In the genomic region with DNA sequence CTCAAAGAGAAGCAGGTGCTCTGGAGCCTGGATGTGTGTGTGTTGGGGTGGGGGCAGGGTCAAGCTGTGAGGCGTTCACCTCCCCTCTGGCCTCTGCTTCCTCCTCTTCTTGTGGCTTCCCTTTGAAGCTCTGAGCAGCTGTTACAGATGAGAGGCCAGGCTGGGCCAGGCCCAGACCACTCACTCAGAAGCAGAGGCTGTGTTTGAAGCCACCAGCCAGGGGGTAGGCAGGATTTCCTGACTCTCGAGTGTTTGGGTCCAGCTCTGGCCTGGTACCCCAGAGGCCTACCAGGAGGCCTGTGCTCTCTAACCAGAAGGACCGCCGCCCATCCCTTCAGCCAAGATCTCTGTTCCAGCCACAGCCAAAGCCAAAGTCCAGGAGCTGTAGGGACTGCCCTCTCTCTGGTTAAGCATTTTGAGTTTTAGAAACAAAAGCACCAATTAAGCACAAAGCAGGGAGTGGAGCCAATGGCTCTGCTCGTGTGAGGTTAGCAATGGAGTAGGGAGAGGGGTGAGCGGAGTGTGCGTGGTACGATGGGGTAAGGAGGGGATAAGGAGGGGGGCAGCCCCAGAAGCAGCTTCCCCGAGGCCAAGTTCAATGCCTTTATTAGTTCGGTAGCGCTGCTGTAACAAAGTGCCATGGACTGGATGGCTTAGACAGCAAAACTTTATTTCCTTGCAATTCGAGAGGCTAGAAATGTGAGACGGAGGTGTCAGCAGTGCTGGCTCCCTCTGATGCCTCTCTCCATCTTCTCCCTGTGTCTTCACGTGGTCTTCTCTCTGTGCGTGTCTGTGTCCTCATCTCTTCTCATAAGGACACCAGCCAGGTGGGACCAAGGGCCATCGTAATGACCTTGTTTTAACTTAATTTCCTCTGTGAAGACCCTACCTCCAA, we compare ENCODE assay signal across 8 cellular contexts. TPM values are rescaled to one million over a fixed set of nuclear protein-coding genes. Genes with fewer than 3 reads are reported as not detected.
A peak's percentile ranks its signal among the peaks of the same experiment; 100 is the strongest.
DNase-seq lines count a peak whose midpoint lies in the region; ATAC-seq and TF ChIP-seq lines count a peak whose summit lies in the region.

No MANE protein-coding gene starts in this region.

- H3K9me2 ChIP-seq in DOHH2 (replicated peaks; ENCODE audit: control insufficient read depth, low read length): no peaks in the 10 kb centered on the region

- DNase-seq in NOMO-1 (lab: John Stamatoyannopoulos, UW; ENCODE audit: unreplicated experiment in 2 of 2) (peak; percentile 40 to 50), left ventricle myocardium inferior (no peak), ACHN (no peak), NCI-H146 (lab: John Stamatoyannopoulos, UW) (no peak), kidney glomerular epithelial cell (lab: John Stamatoyannopoulos, UW) (no peak), NCI-H69 (lab: John Stamatoyannopoulos, UW) (no peak)

- H3K9me3 ChIP-seq in DOHH2 (ENCODE audit: control insufficient read depth, insufficient read depth, low read length): no peaks in the 10 kb centered on the region
- H3K9me3 ChIP-seq in left ventricle myocardium inferior (replicated peaks): no peaks in the 10 kb centered on the region

- H3K36me3 ChIP-seq in DOHH2 (ENCODE audit: control insufficient read depth, low read length) (peaks cover 74% of the 10 kb centered on the region), left ventricle myocardium inferior (no peaks in the 10 kb centered on the region)

- no peak for TF ChIP-seq CTCF in DOHH2 (IDR thresholded peaks at IDR 0.05; ENCODE audit: low read depth, low read length, poor library complexity, severe bottlenecking)
- TF ChIP-seq CTCF in left ventricle myocardium inferior (IDR thresholded peaks at IDR 0.05; ENCODE audit: borderline replicate concordance): no peak

- in situ Hi-C loops in ACHN (cut with HindIII; ENCODE audit: low pct_ligation_motif_present, low pct_unique_long_range_greater_than_20kb, low sequenced_read_pairs): no loop called here

- H3K79me2 ChIP-seq in DOHH2 (ENCODE audit: control insufficient read depth, low read length): peaks cover 99% of the 10 kb centered on the region

- H3K27ac ChIP-seq in DOHH2 (ENCODE audit: low read depth, low read length) (peak overlapping the region; percentile 60), left ventricle myocardium inferior (replicated peaks) (peak overlapping the region; percentile 83)

- peaks cover 39% of the 10 kb centered on the region for H4K20me1 ChIP-seq in DOHH2 (ENCODE audit: control insufficient read depth, insufficient read depth, low read depth, low read length)

- H3F3A ChIP-seq in DOHH2 (ENCODE audit: control insufficient read depth, insufficient read depth): peaks cover 10% of the 10 kb centered on the region; the same call in 1 of the 2 replicates

- ATAC-seq in GM21529 (IDR thresholded peaks at IDR 0.05; ENCODE audit: unreplicated experiment): peak; percentile 69

- H3K4me2 ChIP-seq in DOHH2 (ENCODE audit: low read length): peak overlapping the region; percentile 69

- H3K27me3 ChIP-seq in DOHH2 (ENCODE audit: control insufficient read depth, low read length): no peaks in the 10 kb centered on the region
- H3K27me3 ChIP-seq in left ventricle myocardium inferior (ENCODE audit: low read depth): no peaks in the 10 kb centered on the region

- H3K4me3 ChIP-seq in DOHH2 (ENCODE audit: low read length): peak overlapping the region; percentile 17
- no peak overlapping the region for H3K4me3 ChIP-seq in left ventricle myocardium inferior

- H3K4me1 ChIP-seq in DOHH2 (ENCODE audit: control insufficient read depth, low read length) (peaks cover 90% of the 10 kb centered on the region), left ventricle myocardium inferior (peaks cover 99% of the 10 kb centered on the region)

- intact Hi-C loops in left ventricle myocardium inferior (cut with micrococcal nuclease): no loop called here

RNA-seq across cellular contexts. Expression of gene RCSD1, which starts 20.5 kb away (rescaled TPM):
- total RNA-seq in left ventricle myocardium inferior: 42.7 TPM

Comparison
In these comparisons a context has a peak if more than half of its experiments do, and no peak if none do; other contexts are left out.
1. DNase-seq: peak in NOMO-1 (2 of 2); none in left ventricle myocardium inferior (single experiment), ACHN (single experiment), NCI-H146 (single experiment), kidney glomerular epithelial cell (single experiment) and NCI-H69 (single experiment).